In genomic region chr14:90521121-90521929, GRCh38 we compare ENCODE assay signal across 12 cellular contexts.
DNase-seq lines count a peak whose midpoint lies in the region; ATAC-seq and TF ChIP-seq lines count a peak whose summit lies in the region.
"Had no signal": no experiment of that assay in that cellular context is flagged by ENCODE, and none has a peak within 500 bp of the region (broad histone marks: within the 10 kb centered on the region; RNA-seq: fewer than 3 reads in every experiment).

No MANE protein-coding gene starts in this region.

- H3K27ac ChIP-seq in esophagus muscularis mucosa (replicated peaks in 1 of 4) (peak overlapping the region; percentile 88 to 90 (median 89)), rectal smooth muscle tissue (ENCODE audit: low read depth, low read length) (peak overlapping the region; percentile 86), Karpas-422 (ENCODE audit: low read length) (no peak overlapping the region)
- H3K27ac ChIP-seq: epithelial cell of prostate had no signal

- no peaks in the 10 kb centered on the region for H4K20me1 ChIP-seq in Karpas-422 (ENCODE audit: insufficient read depth, low read depth, low read length)

- DNase-seq in D341Med (ENCODE audit: low spot score) (peak; percentile 75), NCI-H2171 (lab: John Stamatoyannopoulos, UW) (peak; percentile 87), esophagus muscularis mucosa (ENCODE audit: extremely low spot score) (no peak), Karpas-422 (no peak), H7 (no peak)
- DNase-seq: activated CD8-positive, alpha-beta T cell treated with anti-CD3 and anti-CD28 coated beads, Interleukin-2, amount 10 ng/mL, durations not matched to agents 7 days and 5 days; activated naive CD8-positive, alpha-beta T cell treated with anti-CD3 and anti-CD28 coated beads, Interleukin-2, amount 10 ng/mL, durations not matched to agents 7 days and 5 days; NCI-H226 had no signal

- no peak for TF ChIP-seq CTCF in esophagus muscularis mucosa (IDR thresholded peaks at IDR 0.05)

- H3K9me3 ChIP-seq in esophagus muscularis mucosa, result no peaks in the 10 kb centered on the region
- H3K9me3 ChIP-seq in Karpas-422 (ENCODE audit: low read length), result no peaks in the 10 kb centered on the region; the same call in 1 of the 2 replicates

- no peaks in the 10 kb centered on the region for H3K79me2 ChIP-seq in Karpas-422 (ENCODE audit: low read length)

- no peak overlapping the region for H3K4me2 ChIP-seq in Karpas-422 (ENCODE audit: low read depth, low read length, poor library complexity, severe bottlenecking)

- no peak for TF ChIP-seq EP300 in esophagus muscularis mucosa (IDR thresholded peaks at IDR 0.05)

- WGBS in esophagus muscularis mucosa, result 47% methylated on average over 15 of the region's 16 CpGs

- no peak for TF ChIP-seq POLR2A in esophagus muscularis mucosa (IDR thresholded peaks at IDR 0.05; ENCODE audit: low read depth)

- intact Hi-C loops in esophagus muscularis mucosa (cut with DNase I), result loop anchor here (2.0 kb wide), 1 partner anchor 123 kb away; no protein-coding TSS in a partner anchor

- H3K27me3 ChIP-seq in esophagus muscularis mucosa (no peaks in the 10 kb centered on the region), rectal smooth muscle tissue (ENCODE audit: control insufficient read depth, insufficient read depth, low read length) (no peaks in the 10 kb centered on the region), Karpas-422 (ENCODE audit: low read length) (no peaks in the 10 kb centered on the region; the same call in 1 of the 2 replicates), H7 (ENCODE audit: control insufficient read depth, insufficient read depth, low read length) (no peaks in the 10 kb centered on the region)

- H3K9me2 ChIP-seq in Karpas-422 (replicated peaks; ENCODE audit: insufficient read depth, low read length), result no peaks in the 10 kb centered on the region

- H3K4me3 ChIP-seq in esophagus muscularis mucosa (no peak overlapping the region), rectal smooth muscle tissue (ENCODE audit: low read length) (no peak overlapping the region), Karpas-422 (ENCODE audit: low read length) (no peak overlapping the region), H7 (ENCODE audit: insufficient read depth, low read depth, low read length) (no peak overlapping the region)

- no peak for ATAC-seq in HG03342 (IDR thresholded peaks at IDR 0.05; ENCODE audit: unreplicated experiment)
- no peak for ATAC-seq in GM18868 (IDR thresholded peaks at IDR 0.05; ENCODE audit: unreplicated experiment)
- ATAC-seq: activated CD8-positive, alpha-beta T cell treated with anti-CD3 and anti-CD28 coated beads, Interleukin-2, amount 10 ng/mL, durations not matched to agents 7 days and 5 days had no signal

- H3K4me1 ChIP-seq in esophagus muscularis mucosa (peaks cover 55 to 83% (median 70%) of the 10 kb centered on the region in 4 donors), rectal smooth muscle tissue (ENCODE audit: control insufficient read depth, insufficient read depth, low read length) (peaks cover 48% of the 10 kb centered on the region), Karpas-422 (ENCODE audit: low read length) (no peaks in the 10 kb centered on the region)

- H3K9ac ChIP-seq in rectal smooth muscle tissue (ENCODE audit: low read length), result no peak overlapping the region
- H3K9ac ChIP-seq in Karpas-422 (ENCODE audit: low read length), result no peak overlapping the region

- no peaks in the 10 kb centered on the region for H3K36me3 ChIP-seq in esophagus muscularis mucosa
- H3K36me3 ChIP-seq in rectal smooth muscle tissue (ENCODE audit: control insufficient read depth, insufficient read depth, low read length), result no peaks in the 10 kb centered on the region
- H3K36me3 ChIP-seq in Karpas-422 (ENCODE audit: insufficient read depth, low read length), result no peaks in the 10 kb centered on the region
- no peaks in the 10 kb centered on the region for H3K36me3 ChIP-seq in H7 (replicated peaks; ENCODE audit: control insufficient read depth, insufficient read depth, low read length)

- no peak overlapping the region for H2AFZ ChIP-seq in Karpas-422 (ENCODE audit: low read length)

Comparison
In these comparisons a context has a peak if more than half of its experiments do, and no peak if none do; other contexts are left out.
1. DNase-seq: peak in D341Med (single experiment) and NCI-H2171 (single experiment); none in esophagus muscularis mucosa (single experiment), Karpas-422 (single experiment) and H7 (single experiment).